In the genomic region with DNA sequence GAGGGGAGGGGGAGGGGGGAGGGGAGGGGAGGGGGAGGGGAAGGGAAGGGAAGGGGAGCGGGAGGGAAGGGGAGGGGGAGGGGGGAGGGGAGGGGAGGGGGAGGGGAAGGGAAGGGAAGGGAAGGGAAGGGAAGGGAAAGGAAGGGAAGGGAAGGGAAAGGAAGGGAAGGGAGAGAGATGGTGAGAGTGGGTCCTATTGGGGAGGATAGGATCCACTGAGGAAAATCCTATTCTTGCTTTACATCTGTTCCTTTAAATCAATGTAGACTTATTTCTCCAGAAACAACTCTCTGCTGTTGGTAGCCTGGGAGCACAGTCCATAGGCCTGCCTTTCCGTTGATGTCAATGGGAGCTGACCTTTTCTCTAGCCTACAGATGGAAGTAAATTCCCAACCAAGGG, we compare ENCODE assay signal across 5 cellular contexts. TPM values are rescaled to one million over a fixed set of nuclear protein-coding genes. Genes with fewer than 3 reads are reported as not detected.
"Had no signal": no experiment of that assay in that cellular context is flagged by ENCODE, and none has a peak within 500 bp of the region (broad histone marks: within the 10 kb centered on the region; RNA-seq: fewer than 3 reads in every experiment).

No MANE protein-coding gene starts in this region.

RNA-seq across cellular contexts. Expression of a gene that starts 10.1 kb away (rescaled TPM):
- total RNA-seq: HT-29, HT1080, IMR-90, K562 had no signal
- polyA plus RNA-seq: IgD-negative memory B cell, IMR-90, K562 had no signal
